Comparison of ENCODE assay signal across 7 cellular contexts in genomic region chr16:70113599-70113981, GRCh38. TPM values are rescaled to one million over a fixed set of nuclear protein-coding genes. Genes with fewer than 3 reads are reported as not detected.
DNase-seq lines count a peak whose midpoint lies in the region; ATAC-seq, FAIRE-seq and TF ChIP-seq lines count a peak whose summit lies in the region.
"Not testable (repeated sequence)": the region's sequence is repeated elsewhere in the genome, so short reads cannot be mapped to it uniquely, and the experiment has no call there.

No MANE protein-coding gene starts in this region.

- not testable (repeated sequence) for H3K27me3 Mint-ChIP-seq in WTC11 (ENCODE audit: low read depth); chondrocyte (ENCODE audit: low read depth)

- not testable (repeated sequence) for H3K4me1 ChIP-seq in HCT116 (ENCODE audit: control insufficient read depth in 1 of 2, insufficient read depth in 2 of 2, low read length in 2 of 2); pancreas

- DNase-seq in HCT116 (ENCODE audit: low read depth, low spot score); WTC11 (ENCODE audit: low spot score); chondrocyte (ENCODE audit: low spot score); pancreas: not testable (repeated sequence)

- H3K79me2 ChIP-seq in HCT116 (ENCODE audit: insufficient read depth, low read length): not testable (repeated sequence)

- H3K36me3 ChIP-seq in HCT116 (ENCODE audit: control insufficient read depth in 1 of 2, insufficient read depth in 2 of 2, low read length in 2 of 2); pancreas: not testable (repeated sequence)

- H3K4me2 ChIP-seq in HCT116 (ENCODE audit: low read length): peak overlapping the region; percentile 83

- TF ChIP-seq POLR2A in HCT116 (IDR thresholded peaks at IDR 0.05; ENCODE audit: borderline replicate concordance, extremely low read depth, insufficient read depth, insufficient read length): not testable (repeated sequence)

- H3K27ac Mint-ChIP-seq in WTC11: not testable (repeated sequence)
- H3K27ac Mint-ChIP-seq in chondrocyte (ENCODE audit: unreplicated experiment): peak overlapping the region; percentile 91

- TF ChIP-seq CTCF in HCT116 (IDR thresholded peaks at IDR 0.05 in 2 of 3, conservative IDR thresholded peaks at IDR 0.05 in 1 of 3; ENCODE audit: borderline replicate concordance in 1 of 3, insufficient read depth in 1 of 3, low read depth in 2 of 3, low read length in 2 of 3); WTC11 (IDR thresholded peaks at IDR 0.05); chondrocyte (IDR thresholded peaks at IDR 0.05); pancreas (IDR thresholded peaks at IDR 0.05): not testable (repeated sequence)

- RAD21 ChIA-PET in HCT116 (lab: Charles Lee; ENCODE audit: low non-redundant PET in 1 of 2, low total read pairs in 2 of 2, uncharacterized antibody in 2 of 2, unreplicated experiment in 2 of 2): not testable (repeated sequence)

- H3K4me1 Mint-ChIP-seq in WTC11: not testable (repeated sequence)
- peaks cover 23% of the 10 kb centered on the region for H3K4me1 Mint-ChIP-seq in chondrocyte (ENCODE audit: low read depth)

- intact Hi-C loops in HCT116 (cut with micrococcal nuclease); pancreas (cut with DNase I): not testable (repeated sequence)

- H3K9me2 ChIP-seq in HCT116 (ENCODE audit: insufficient read depth): not testable (repeated sequence)

- not testable (repeated sequence) for TF ChIP-seq RAD21 in HCT116 (IDR thresholded peaks at IDR 0.05; ENCODE audit: low read depth)

- WGBS in pancreas, 2 donors: 2% methylated on average over 2 of the region's 15 CpGs; no CpG with 5 or more reads in 1 of the 2 donors

- H3K4me3 ChIP-seq in HCT116 (replicated peaks in 1 of 2; ENCODE audit: low read depth in 1 of 2, low read length in 2 of 2) (peak overlapping the region; percentile 72 to 80; a peak in 3 of 4 replicates), iPS-11a (ENCODE audit: low read depth, low read length) (peak overlapping the region; percentile 33), pancreas (peak overlapping the region; percentile 55 to 69 (median 64))

- ATAC-seq in GM18517 (IDR thresholded peaks at IDR 0.05; ENCODE audit: unreplicated experiment) (peak; percentile 5), HCT116 (peak; percentile 49), HG03442 (IDR thresholded peaks at IDR 0.05; ENCODE audit: unreplicated experiment) (peak; percentile 11), WTC11 (peak; percentile 24), pancreas (peak; percentile 28 to 44 (median 41))

- peak overlapping the region; percentile 89 for H3K4me3 Mint-ChIP-seq in WTC11
- peak overlapping the region; percentile 82 for H3K4me3 Mint-ChIP-seq in chondrocyte (ENCODE audit: unreplicated experiment)

- H3K9me3 ChIP-seq in HCT116 (ENCODE audit: control insufficient read depth in 1 of 2, insufficient read depth in 1 of 2, low read depth in 1 of 2, low read length in 2 of 2); pancreas: not testable (repeated sequence)

- TSS peak; percentile 92 for BruUV-seq in HCT116 (replicated peaks; lab: Mats Ljungman, UMichigan)

- H4K20me1 ChIP-seq in HCT116 (ENCODE audit: insufficient read depth): not testable (repeated sequence)

- not testable (repeated sequence) for H3K9me3 Mint-ChIP-seq in WTC11; chondrocyte (ENCODE audit: low read depth)

- H2AFZ ChIP-seq in HCT116 (ENCODE audit: low read depth, low read length, poor library complexity, severe bottlenecking): not testable (repeated sequence)

- POLR2A ChIA-PET in HCT116 (lab: Charles Lee); WTC11 (lab: Charles Lee): not testable (repeated sequence)

- H3K36me3 Mint-ChIP-seq in WTC11; chondrocyte (ENCODE audit: low read depth): not testable (repeated sequence)

- H3K27me3 ChIP-seq in HCT116 (ENCODE audit: insufficient read depth, low read length); pancreas: not testable (repeated sequence)

- not testable (repeated sequence) for FAIRE-seq in pancreas (lab: Jason Lieb, UNC)

- CTCF ChIA-PET in HCT116 (lab: Charles Lee); WTC11 (lab: Charles Lee): not testable (repeated sequence)

- H3K27ac ChIP-seq in HCT116 (ENCODE audit: low read depth, low read length): not testable (repeated sequence)
- peak overlapping the region; percentile 22 to 62 (median 50) for H3K27ac ChIP-seq in pancreas

- H3K9ac ChIP-seq in HCT116 (ENCODE audit: low read length): peak overlapping the region; percentile 75; the same call in 1 of the 2 replicates

RNA-seq across cellular contexts. Expression of gene PDPR, which starts 0.5 kb away (rescaled TPM):
- total RNA-seq in HCT116 (2021; ENCODE audit: unreplicated experiment): 28.5 TPM
- 19.3 and 19.4 TPM in 2 replicates for polyA plus RNA-seq in HCT116 (2012)
- total RNA-seq in WTC11 (2021): 27.8 to 30.3 TPM (median 28.5 TPM) in 3 replicates
- total RNA-seq in chondrocyte: 22.8 to 29.2 TPM (median 23.7 TPM) in 3 replicates
- 10 to 100 TPM in 3 of 6 donors, 1 to 10 TPM in 3; 9.1 to 15.2 (median 11.3) TPM for total RNA-seq in pancreas
- 10 to 100 TPM in 1 of 2 donors, 1 to 10 TPM in 1; 6.8 to 11.1 TPM for polyA plus RNA-seq in pancreas

RNA-seq across cellular contexts. Expression of gene CLEC18C, which starts 60.0 kb away (rescaled TPM):
- total RNA-seq in HCT116 (2021; ENCODE audit: unreplicated experiment): 0.59 TPM
- 0.21 and 0.34 TPM in 2 replicates for polyA plus RNA-seq in HCT116 (2012)
- total RNA-seq in WTC11 (2021): 0.11 to 0.48 TPM (median 0.18 TPM) in 3 replicates
- 0.34 TPM in 1 of 3 replicates, not detected in the others for total RNA-seq in chondrocyte
- total RNA-seq in pancreas: under 1 TPM in 4 of 6 donors, not detected in 2; 0.19 to 0.43 (median 0.32) TPM
- polyA plus RNA-seq in pancreas: 1 to 10 TPM in 1 of 2 donors, under 1 TPM in 1; 0.35 to 1.3 TPM
